19 cellular contexts compared by ENCODE assay signal in genomic region chr5:87361536-87362213, GRCh38. TPM values are rescaled to one million over a fixed set of nuclear protein-coding genes. Genes with fewer than 3 reads are reported as not detected.
DNase-seq lines count a peak whose midpoint lies in the region; ATAC-seq, FAIRE-seq and TF ChIP-seq lines count a peak whose summit lies in the region.
"Had no signal": no experiment of that assay in that cellular context is flagged by ENCODE, and none has a peak within 500 bp of the region (broad histone marks: within the 10 kb centered on the region; RNA-seq: fewer than 3 reads in every experiment).

No MANE protein-coding gene starts in this region.

- no peak for DNase-seq in GM12892 (ENCODE audit: insufficient read length)
- DNase-seq in NB4 (ENCODE audit: low read depth) = peak; percentile 16
- no peak for DNase-seq in chondrocyte (ENCODE audit: low spot score)
- no peak for DNase-seq in sciatic nerve (ENCODE audit: low spot score)
- DNase-seq in T-helper 1 cell = no peak
- DNase-seq in GM19239 (ENCODE audit: insufficient read length, low spot score) = no peak
- DNase-seq: activated CD4-positive, alpha-beta T cell treated with anti-CD3 and anti-CD28 coated beads for 4 hours; activated effector memory CD4-positive, alpha-beta T cell treated with Interleukin-2 at 50 U/mL for 16 hours; adrenal gland; central memory CD4-positive, alpha-beta T cell; effector CD8-positive, alpha-beta T cell; islet precursor cell; naive B cell; NCI-H1694; NCI-H774; stimulated activated CD4-positive, alpha-beta T cell treated with anti-CD3 and anti-CD28 coated beads, Interleukin-2, amount 100 ng/mL, for 48 hours; upper lobe of right lung had no signal

- intact Hi-C loops in sciatic nerve (cut with DNase I) = no loop called here

- peak overlapping the region; percentile 64 for H3K27ac Mint-ChIP-seq in chondrocyte (ENCODE audit: unreplicated experiment)

- H3K4me3 Mint-ChIP-seq in chondrocyte (ENCODE audit: unreplicated experiment) = no peak overlapping the region
- H3K4me3 Mint-ChIP-seq: naive B cell had no signal

- H3K4me3 ChIP-seq in NB4 (ENCODE audit: low read depth, low read length) = no peak overlapping the region
- H3K4me3 ChIP-seq: adrenal gland, BLaER1, upper lobe of right lung had no signal

- FAIRE-seq in GM12892 (lab: Jason Lieb, UNC) (peak; percentile 14), GM19239 (lab: Jason Lieb, UNC) (no peak)

- peaks cover 8% of the 10 kb centered on the region for H3K4me1 Mint-ChIP-seq in chondrocyte (ENCODE audit: low read depth)

- peaks cover 14% of the 10 kb centered on the region for H3K36me3 Mint-ChIP-seq in chondrocyte (ENCODE audit: low read depth)

- TF ChIP-seq CTCF in NB4 (IDR thresholded peaks at IDR 0.05; ENCODE audit: low read depth, low read length) (no peak), chondrocyte (IDR thresholded peaks at IDR 0.05) (no peak)

- H3K27me3 Mint-ChIP-seq in chondrocyte (ENCODE audit: low read depth) = no peaks in the 10 kb centered on the region
- H3K27me3 Mint-ChIP-seq: naive B cell had no signal

- ATAC-seq in sciatic nerve = peak; percentile 14
- ATAC-seq in HG03108 (IDR thresholded peaks at IDR 0.05; ENCODE audit: unreplicated experiment) = no peak
- ATAC-seq: upper lobe of right lung had no signal

- H3K9me3 Mint-ChIP-seq in chondrocyte (ENCODE audit: low read depth) = no peaks in the 10 kb centered on the region
- H3K9me3 Mint-ChIP-seq: naive B cell had no signal

- TF ChIP-seq POLR2A in GM12892 (IDR thresholded peaks at IDR 0.05; ENCODE audit: low read depth, low read length) (no peak), NB4 (IDR thresholded peaks at IDR 0.05; ENCODE audit: extremely low read depth, insufficient read length) (no peak)

RNA-seq across cellular contexts. Expression of gene CCNH, which starts 51.1 kb away (rescaled TPM):
- 53.0 TPM for polyA plus RNA-seq in GM12892 (2012; ENCODE audit: missing spikeins)
- total RNA-seq in chondrocyte (23.1 to 30.3 TPM (median 25.3 TPM) in 3 replicates), sciatic nerve (86.4 TPM)
